ENCODE assay signal across 8 cellular contexts in genomic region chr6:63635563-63636515, GRCh38. TPM values are rescaled to one million over a fixed set of nuclear protein-coding genes. Genes with fewer than 3 reads are reported as not detected.
A peak's percentile ranks its signal among the peaks of the same experiment; 100 is the strongest.
DNase-seq lines count a peak whose midpoint lies in the region; TF ChIP-seq lines count a peak whose summit lies in the region.

TSS of gene PHF3 (plus strand) at chr6:63635802. CDS start at chr6:63646552, 10,750 bp downstream.

- DNase-seq in COLO829 (ENCODE audit: low spot score) (peak; percentile 90), GM20000 (ENCODE audit: low spot score) (peak; percentile 96), HT-29 (ENCODE audit: low spot score) (peak; percentile 90), lung microvascular endothelial cell (ENCODE audit: low read depth in 2 of 2) (peak; percentile 87 to 89)
- peak; percentile 82 for DNase-seq in NK-92 treated with Interleukin-12 subunit alpha and Interleukin-12 subunit beta, amount 100 ng/mL, for 24 hours (lab: John Stamatoyannopoulos, UW)
- peak; percentile 91 for DNase-seq in activated CD8-positive, alpha-beta memory T cell treated with anti-CD3 and anti-CD28 coated beads for 24 hours
- peak; percentile 89 for DNase-seq in effector CD4-positive, alpha-beta T cell
- DNase-seq in stimulated activated CD4-positive, alpha-beta T cell treated with anti-CD3 and anti-CD28 coated beads, TNF-alpha, amount 100 ng/mL, for 48 hours (ENCODE audit: low read depth in 3 of 3) = peak; percentile 78 to 84 (median 79)

- TF ChIP-seq CTCF in GM20000 (IDR thresholded peaks at IDR 0.05; ENCODE audit: extremely low read depth, missing control alignments) = no peak

RNA-seq across cellular contexts. Expression of gene PHF3, which starts in this region (rescaled TPM):
- 24.3 and 25.0 TPM in 2 replicates for total RNA-seq in HT-29 (2014; rRNA removed; shearing (Covaris generic))
- total RNA-seq in lung microvascular endothelial cell = 29.2 and 40.7 TPM in 2 replicates

Comparison
In these comparisons a context has a peak if more than half of its experiments do, and no peak if none do; other contexts are left out.
1. Peak in every context shown above with its lines: DNase-seq.